Comparison of ENCODE assay signal across 8 cellular contexts in the genomic region with DNA sequence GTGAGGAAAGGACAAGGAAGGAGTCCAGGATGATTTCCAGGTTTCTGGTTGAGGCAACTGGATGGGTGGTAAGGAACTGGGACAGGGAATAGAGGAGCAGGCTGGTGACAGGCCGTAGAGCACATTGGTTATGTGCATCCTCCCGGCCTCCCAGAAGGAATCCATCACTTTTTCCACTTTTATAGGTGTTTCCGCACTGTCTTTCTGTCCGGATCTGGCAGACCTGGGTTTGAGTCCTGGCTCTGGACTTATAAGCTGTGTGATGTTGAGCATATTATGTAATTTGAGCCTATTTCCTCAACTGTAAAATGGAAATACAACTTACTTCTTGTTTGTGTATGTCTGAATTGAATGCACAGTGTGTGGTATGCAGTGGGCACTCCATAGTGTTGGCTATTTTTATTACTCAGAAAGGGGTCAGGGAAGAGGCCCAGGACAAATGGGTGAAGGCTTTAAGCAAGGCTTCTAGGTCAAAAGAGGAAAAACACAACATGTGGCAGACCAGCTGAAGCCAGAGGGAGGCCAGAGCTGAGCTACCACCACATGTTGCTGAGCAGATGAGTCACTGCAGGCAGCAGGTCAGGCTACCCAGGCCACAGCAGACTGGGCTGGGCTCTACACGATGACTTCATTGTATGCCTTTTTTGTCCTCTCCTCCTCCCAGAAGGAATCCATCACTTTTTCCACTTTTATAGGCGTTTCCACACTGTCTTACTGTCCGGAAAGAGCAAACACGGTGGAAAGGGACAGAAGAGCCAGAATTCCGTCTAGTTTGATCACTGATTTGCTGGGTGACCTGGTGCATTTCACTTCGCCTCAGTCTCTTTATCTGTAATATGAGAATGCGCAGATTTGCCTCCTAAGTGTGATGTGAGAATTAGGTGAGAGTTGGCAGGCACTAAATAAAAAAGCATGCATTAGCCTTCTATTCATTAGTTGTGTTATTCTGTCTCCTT. TPM values are rescaled to one million over a fixed set of nuclear protein-coding genes. Genes with fewer than 3 reads are reported as not detected.
DNase-seq lines count a peak whose midpoint lies in the region; ATAC-seq, FAIRE-seq and TF ChIP-seq lines count a peak whose summit lies in the region.

No MANE protein-coding gene starts in this region.

- FAIRE-seq in GM12892 (lab: Jason Lieb, UNC) = peak; percentile 62

- H3K27ac ChIP-seq in SU-DHL-6 (ENCODE audit: low read depth, low read length) (peak overlapping the region; percentile 67), liver (ENCODE audit: low read depth in 1 of 2, low read length in 2 of 2) (peak overlapping the region; percentile 33 to 67)
- no peak overlapping the region for H3K27ac ChIP-seq in effector memory CD4-positive, alpha-beta T cell (ENCODE audit: insufficient read depth, low read length, poor library complexity, severe bottlenecking)

- H3K4me3 Mint-ChIP-seq in stimulated activated naive CD8-positive, alpha-beta T cell treated with anti-CD3 and anti-CD28 coated beads, Interleukin-15, Interleukin-2, amounts not matched to agents 100 ng/mL and 50 ng/mL, for 24 hours = peak overlapping the region; percentile 85

- H3F3A ChIP-seq in SU-DHL-6 (ENCODE audit: insufficient read depth) = no peaks in the 10 kb centered on the region

- peaks cover 12% of the 10 kb centered on the region for H3K36me3 Mint-ChIP-seq in stimulated activated naive CD8-positive, alpha-beta T cell treated with anti-CD3 and anti-CD28 coated beads, Interleukin-15, Interleukin-2, amounts not matched to agents 100 ng/mL and 50 ng/mL, for 24 hours (ENCODE audit: low read depth)

- H3K9me3 ChIP-seq in MG63 (no peaks in the 10 kb centered on the region), SU-DHL-6 (ENCODE audit: insufficient read depth, low read length) (no peaks in the 10 kb centered on the region), liver (ENCODE audit: control insufficient read depth in 4 of 4, low read length in 3 of 4) (no peaks in the 10 kb centered on the region)
- H3K9me3 ChIP-seq in effector memory CD4-positive, alpha-beta T cell (ENCODE audit: control insufficient read depth, low read length) = no peaks in the 10 kb centered on the region

- H3K36me3 ChIP-seq in MG63 (peaks cover 4% of the 10 kb centered on the region), SU-DHL-6 (ENCODE audit: low read length) (peaks cover 12% of the 10 kb centered on the region; the same call in 1 of the 2 replicates), liver (ENCODE audit: control insufficient read depth in 4 of 4, insufficient read depth in 3 of 4, low read depth in 1 of 4, low read length in 3 of 4) (no peaks in the 10 kb centered on the region)
- H3K36me3 ChIP-seq in effector memory CD4-positive, alpha-beta T cell (ENCODE audit: control insufficient read depth, insufficient read depth, low read length) = no peaks in the 10 kb centered on the region

- H4K20me1 ChIP-seq in SU-DHL-6 (ENCODE audit: low read depth, low read length) = peaks cover 3% of the 10 kb centered on the region; the same call in 1 of the 2 replicates

- H3K79me2 ChIP-seq in SU-DHL-6 (ENCODE audit: insufficient read depth, low read length) = peaks cover 38% of the 10 kb centered on the region

- no peak for TF ChIP-seq CTCF in AG10803 (conservative IDR thresholded peaks at IDR 0.05; ENCODE audit: low read length)
- TF ChIP-seq CTCF in SU-DHL-6 (IDR thresholded peaks at IDR 0.05; ENCODE audit: insufficient read depth, low read length, poor library complexity, severe bottlenecking) = no peak
- no peak for TF ChIP-seq CTCF in liver (IDR thresholded peaks at IDR 0.05; ENCODE audit: low read depth, low read length, missing input control)

- no peaks in the 10 kb centered on the region for H3K27me3 Mint-ChIP-seq in stimulated activated naive CD8-positive, alpha-beta T cell treated with anti-CD3 and anti-CD28 coated beads, Interleukin-15, Interleukin-2, amounts not matched to agents 100 ng/mL and 50 ng/mL, for 24 hours

- no peak for TF ChIP-seq RAD21 in liver (IDR thresholded peaks at IDR 0.05)

- 46% methylated on average over 11 of the region's 11 CpGs for WGBS in liver

- peak; percentile 97 for DNase-seq in AG10803 (ENCODE audit: low read depth)
- peak; percentile 41 for DNase-seq in GM12892 (ENCODE audit: insufficient read length)
- DNase-seq in MG63 = peak; percentile 97
- DNase-seq in effector memory CD4-positive, alpha-beta T cell = no peak

- H3K4me1 Mint-ChIP-seq in stimulated activated naive CD8-positive, alpha-beta T cell treated with anti-CD3 and anti-CD28 coated beads, Interleukin-15, Interleukin-2, amounts not matched to agents 100 ng/mL and 50 ng/mL, for 24 hours (ENCODE audit: low read depth) = peaks cover 32% of the 10 kb centered on the region

- no peaks in the 10 kb centered on the region for H3K9me3 Mint-ChIP-seq in stimulated activated naive CD8-positive, alpha-beta T cell treated with anti-CD3 and anti-CD28 coated beads, Interleukin-15, Interleukin-2, amounts not matched to agents 100 ng/mL and 50 ng/mL, for 24 hours

- peak overlapping the region; percentile 75 for H3K4me3 ChIP-seq in AG10803 (ENCODE audit: low read length)
- peak overlapping the region; percentile 68 for H3K4me3 ChIP-seq in MG63
- peak overlapping the region; percentile 48 for H3K4me3 ChIP-seq in SU-DHL-6 (ENCODE audit: insufficient read depth, low read length, poor library complexity, severe bottlenecking)
- H3K4me3 ChIP-seq in effector memory CD4-positive, alpha-beta T cell (ENCODE audit: insufficient read depth, low read depth, low read length, poor library complexity, severe bottlenecking) = peak overlapping the region; percentile 57
- H3K4me3 ChIP-seq in liver (ENCODE audit: low read depth in 1 of 3, low read length in 3 of 3) = peak overlapping the region in 2 of 3 donors; percentile 47 to 62

- ATAC-seq in HG03108 (IDR thresholded peaks at IDR 0.05; ENCODE audit: unreplicated experiment) = no peak

- peak overlapping the region; percentile 91 for H2AFZ ChIP-seq in SU-DHL-6 (ENCODE audit: low read depth, low read length, severe bottlenecking)

- H3K27ac Mint-ChIP-seq in stimulated activated naive CD8-positive, alpha-beta T cell treated with anti-CD3 and anti-CD28 coated beads, Interleukin-15, Interleukin-2, amounts not matched to agents 100 ng/mL and 50 ng/mL, for 24 hours = peak overlapping the region; percentile 90

- H3K9ac ChIP-seq in SU-DHL-6 (ENCODE audit: low read length) (peak overlapping the region; percentile 78), liver (ENCODE audit: low read depth in 1 of 2, low read length in 2 of 2) (no peak overlapping the region)

- no peak for TF ChIP-seq POLR2A in GM12892 (IDR thresholded peaks at IDR 0.05; ENCODE audit: low read depth, low read length)

- H3K9me2 ChIP-seq in SU-DHL-6 (replicated peaks; ENCODE audit: insufficient read depth, low read length) = no peaks in the 10 kb centered on the region

- no peaks in the 10 kb centered on the region for H3K27me3 ChIP-seq in MG63
- no peaks in the 10 kb centered on the region for H3K27me3 ChIP-seq in SU-DHL-6 (ENCODE audit: low read length)
- H3K27me3 ChIP-seq in effector memory CD4-positive, alpha-beta T cell (replicated peaks; ENCODE audit: control insufficient read depth, insufficient read depth, low read length, poor library complexity, severe bottlenecking) = no peaks in the 10 kb centered on the region
- H3K27me3 ChIP-seq in liver (ENCODE audit: control insufficient read depth in 4 of 4, insufficient read depth in 4 of 4, low read length in 3 of 4) = no peaks in the 10 kb centered on the region

- peak overlapping the region; percentile 93 for H3K4me2 ChIP-seq in SU-DHL-6 (ENCODE audit: low read depth, low read length, poor library complexity, severe bottlenecking)

- H3K4me1 ChIP-seq in effector memory CD4-positive, alpha-beta T cell (ENCODE audit: control insufficient read depth, insufficient read depth, low read length, poor library complexity, severe bottlenecking) = peaks cover 5% of the 10 kb centered on the region
- peaks cover 5 to 21% (median 17%) of the 10 kb centered on the region in 4 donors for H3K4me1 ChIP-seq in liver (ENCODE audit: control insufficient read depth in 4 of 4, insufficient read depth in 4 of 4, low read length in 3 of 4)

TF ChIP-seq in liver, 16 proteins besides CTCF, POLR2A, EP300 and RAD21:
- peak; percentile 45 to 69 for TF ChIP-seq JUND (IDR thresholded peaks at IDR 0.05)
- TF ChIP-seq, protein P1, sequence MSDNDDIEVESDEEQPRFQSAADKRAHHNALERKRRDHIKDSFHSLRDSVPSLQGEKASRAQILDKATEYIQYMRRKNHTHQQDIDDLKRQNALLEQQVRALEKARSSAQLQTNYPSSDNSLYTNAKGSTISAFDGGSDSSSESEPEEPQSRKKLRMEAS (IDR thresholded peaks at IDR 0.05) = no peak

RNA-seq across cellular contexts. Expression of a gene that starts 0.8 kb away (rescaled TPM):
- polyA plus RNA-seq in GM12892 (2012; ENCODE audit: missing spikeins) = 12.2 TPM
- 14.9 and 21.9 TPM in 2 replicates for total RNA-seq in MG63 (2014; rRNA removed; shearing (Covaris generic); ENCODE audit: low replicate concordance)
- total RNA-seq in liver = 1 to 10 TPM; 6.5 to 9.6 TPM
- polyA plus RNA-seq in liver = 1 to 10 TPM; 4.8 TPM

RNA-seq across cellular contexts. Expression of a gene that starts 52.2 kb away (rescaled TPM):
- polyA plus RNA-seq in GM12892 (2012; ENCODE audit: missing spikeins) = 11.0 TPM
- 5.2 and 8.0 TPM in 2 replicates for total RNA-seq in MG63 (2014; rRNA removed; shearing (Covaris generic); ENCODE audit: low replicate concordance)
- total RNA-seq in liver = 1 to 10 TPM; 5.9 to 6.7 TPM
- 1 to 10 TPM; 2.7 to 5.2 TPM for polyA plus RNA-seq in liver

Comparison
In these comparisons a context has a peak if more than half of its experiments do, and no peak if none do; other contexts are left out.
1. DNase-seq: peak in AG10803 (single experiment), GM12892 (single experiment) and MG63 (single experiment); none in effector memory CD4-positive, alpha-beta T cell (0 of 3).
2. Peak in every context shown above with its lines, with median percentiles within 50 percentile points of each other: H3K4me3 ChIP-seq.